21 cellular contexts compared by ENCODE assay signal in the genomic region with DNA sequence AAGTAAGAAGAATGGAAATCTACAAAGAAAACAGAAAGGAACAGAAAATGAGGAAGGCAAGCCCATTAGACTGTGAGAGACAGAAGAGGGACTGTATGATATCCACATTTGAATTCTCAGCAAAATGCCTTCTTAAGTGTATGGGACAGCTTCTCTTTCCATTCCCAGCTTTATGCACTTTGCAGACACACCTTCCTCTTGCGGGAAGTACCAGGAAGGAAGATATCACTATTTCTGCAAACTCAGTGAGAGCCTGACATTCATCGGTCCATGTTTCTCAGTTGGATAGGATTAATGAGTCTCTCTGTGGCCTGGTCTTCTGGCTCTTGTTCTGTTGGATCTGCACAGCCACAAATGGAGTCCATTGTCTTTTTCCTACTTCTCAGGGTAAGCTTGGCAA.
"Had no signal": no experiment of that assay in that cellular context is flagged by ENCODE, and none has a peak within 500 bp of the region (broad histone marks: within the 10 kb centered on the region; RNA-seq: fewer than 3 reads in every experiment).

No MANE protein-coding gene starts in this region.

- H3K36me3 ChIP-seq: esophagus muscularis mucosa, gastroesophageal sphincter, heart left ventricle, left lung, lower lobe of right lung had no signal

- H3K27me3 ChIP-seq: dorsolateral prefrontal cortex, esophagus muscularis mucosa, gastroesophageal sphincter, heart left ventricle, hepatocyte, left lung had no signal

- H3K9me3 ChIP-seq: lower lobe of right lung had no signal

- ATAC-seq: foreskin keratinocyte; gastroesophageal sphincter; heart left ventricle; left lung; left ventricle myocardium superior; lower lobe of right lung; naive thymus-derived CD4-positive, alpha-beta T cell had no signal

- H3K27ac ChIP-seq: coronary artery, dorsolateral prefrontal cortex, esophagus muscularis mucosa, foreskin keratinocyte, gastroesophageal sphincter, heart left ventricle, hepatocyte, left lung, lower lobe of right lung had no signal

- H3K4me1 ChIP-seq: esophagus muscularis mucosa, foreskin keratinocyte, gastroesophageal sphincter, heart left ventricle, left lung, lower lobe of right lung had no signal

- H3K27ac Mint-ChIP-seq: immature natural killer cell; mesothelial cell of epicardium; naive thymus-derived CD4-positive, alpha-beta T cell had no signal

- H3K4me3 Mint-ChIP-seq: immature natural killer cell; mesothelial cell of epicardium; naive thymus-derived CD4-positive, alpha-beta T cell had no signal

- DNase-seq: dermis blood vessel endothelial cell; dorsolateral prefrontal cortex; effector CD4-positive, alpha-beta T cell; effector memory CD4-positive, alpha-beta T cell; foreskin keratinocyte; heart left ventricle; hypothalamus; immature natural killer cell; islet precursor cell; kidney; kidney glomerular epithelial cell; left lung; left ventricle myocardium superior; lower lobe of right lung; mesenchymal stem cell; naive thymus-derived CD4-positive, alpha-beta T cell had no signal

- H3K4me3 ChIP-seq: coronary artery, dorsolateral prefrontal cortex, esophagus muscularis mucosa, gastroesophageal sphincter, heart left ventricle, hepatocyte, left lung, lower lobe of right lung had no signal

- H3K4me1 Mint-ChIP-seq: immature natural killer cell, mesothelial cell of epicardium had no signal
